ENCODE assay signal across 17 cellular contexts in genomic region chr1:63873751-63874150, GRCh38.
DNase-seq lines count a peak whose midpoint lies in the region; ATAC-seq, FAIRE-seq and TF ChIP-seq lines count a peak whose summit lies in the region.
"Had no signal": no experiment of that assay in that cellular context is flagged by ENCODE, and none has a peak within 500 bp of the region (broad histone marks: within the 10 kb centered on the region; RNA-seq: fewer than 3 reads in every experiment).

No MANE protein-coding gene starts in this region.

- H3K27ac Mint-ChIP-seq in chondrocyte (ENCODE audit: unreplicated experiment) (peak overlapping the region; percentile 80), nephron (peak overlapping the region; percentile 61 to 68 (median 61))

- H3K4me3 Mint-ChIP-seq in chondrocyte (ENCODE audit: unreplicated experiment) (no peak overlapping the region), nephron (no peak overlapping the region)

- TF ChIP-seq EP300 in A549 (IDR thresholded peaks at IDR 0.05) = no peak

- TF ChIP-seq POLR2A in A549 (IDR thresholded peaks at IDR 0.05; ENCODE audit: low read length) (no peak), IMR-90 (IDR thresholded peaks at IDR 0.05; ENCODE audit: low read depth, low read length) (no peak)

- DNase-seq in A549 (ENCODE audit: low read depth in 1 of 2, low spot score in 1 of 2) (no peak), IMR-90 (peak; percentile 58), chondrocyte (ENCODE audit: low spot score) (no peak), KBM-7 (no peak), NCI-H1694 treated with DMSO at 0.1 percent for 48 hours (lab: John Stamatoyannopoulos, UW) (no peak), Karpas-422 (no peak)
- DNase-seq: activated effector memory CD4-positive, alpha-beta T cell treated with anti-CD3 and anti-CD28 coated beads, Interleukin-2, amount 50 U/mL, for 16 hours; body of pancreas; lower lobe of right lung; NCI-H2081; NCI-H524 treated with DMSO at 0.1 percent for 48 hours; Peyer's patch; stimulated activated naive CD8-positive, alpha-beta T cell treated with anti-CD3 and anti-CD28 coated beads, Interleukin-15, Interleukin-2, amounts not matched to agents 100 U/mL and 50 U/mL, for 24 hours; SW 1271 had no signal

- H3K4me1 Mint-ChIP-seq in chondrocyte (ENCODE audit: low read depth) = peaks cover 88% of the 10 kb centered on the region
- peaks cover 44% of the 10 kb centered on the region for H3K4me1 Mint-ChIP-seq in nephron

- H2AFZ ChIP-seq in IMR-90 (replicated peaks; ENCODE audit: low read length, poor library complexity) = no peak overlapping the region
- H2AFZ ChIP-seq in Karpas-422 (ENCODE audit: low read length) = no peak overlapping the region

- 89% methylated on average over 3 of the region's 3 CpGs for WGBS in A549 (ENCODE audit: missing lambda C conversion rate)
- WGBS in IMR-90 (ENCODE audit: extremely low coverage in 2 of 2, insufficient read length in 1 of 2), 2 experiments = no CpG with 5 or more reads among the region's 3 CpGs

- TF ChIP-seq RAD21 in A549 (conservative IDR thresholded peaks at IDR 0.05 in 1 of 2, IDR thresholded peaks at IDR 0.05 in 1 of 2) (no peak), IMR-90 (IDR thresholded peaks at IDR 0.05; ENCODE audit: low read length) (no peak)

- no peak overlapping the region for H4K8ac ChIP-seq in IMR-90 (ENCODE audit: low read depth in 2 of 2, low read length in 2 of 2)

- CTCF ChIA-PET in A549 (lab: Yijun Ruan, JAX) (no interaction called here), IMR-90 (lab: Yijun Ruan, JAX) (no interaction called here)

- peaks cover 8% of the 10 kb centered on the region for H3K9me1 ChIP-seq in IMR-90 (ENCODE audit: insufficient read depth, low read length)

- H3K9me3 ChIP-seq in A549 = no peaks in the 10 kb centered on the region
- H3K9me3 ChIP-seq in IMR-90 (ENCODE audit: control insufficient read depth, insufficient read depth, low read length) = no peaks in the 10 kb centered on the region
- H3K9me3 ChIP-seq in Karpas-422 (ENCODE audit: low read length) = no peaks in the 10 kb centered on the region
- H3K9me3 ChIP-seq: body of pancreas, lower lobe of right lung, Peyer's patch had no signal

- H3K4me1 ChIP-seq in A549 (peaks cover 53% of the 10 kb centered on the region), IMR-90 (ENCODE audit: control insufficient read depth, insufficient read depth, low read length) (peaks cover 22% of the 10 kb centered on the region), Karpas-422 (ENCODE audit: low read length) (no peaks in the 10 kb centered on the region)
- H3K4me1 ChIP-seq: Peyer's patch had no signal

- H3K36me3 Mint-ChIP-seq in chondrocyte (ENCODE audit: low read depth) (no peaks in the 10 kb centered on the region), nephron (ENCODE audit: low read depth) (no peaks in the 10 kb centered on the region)

- no peaks in the 10 kb centered on the region for H3K27me3 Mint-ChIP-seq in chondrocyte (ENCODE audit: low read depth)
- H3K27me3 Mint-ChIP-seq in nephron (ENCODE audit: low read depth) = no peaks in the 10 kb centered on the region

- TF ChIP-seq CTCF in A549 (IDR thresholded peaks at IDR 0.05) = no peak
- no peak for TF ChIP-seq CTCF in IMR-90 (conservative IDR thresholded peaks at IDR 0.05; ENCODE audit: low read depth, low read length)
- TF ChIP-seq CTCF in chondrocyte (IDR thresholded peaks at IDR 0.05) = peak; percentile 22
- no peak for TF ChIP-seq CTCF in nephron (IDR thresholded peaks at IDR 0.05; ENCODE audit: unreplicated experiment in 3 of 3)

- no peak overlapping the region for H2BK5ac ChIP-seq in IMR-90 (ENCODE audit: low read depth, low read length, poor library complexity, severe bottlenecking)

- H2BK120ac ChIP-seq in IMR-90 (ENCODE audit: low read depth, low read length) = no peak overlapping the region

- H3K4me2 ChIP-seq in A549 (0 out of 3 replicates have a peak overlapping the region, but pooled peaks have one; percentile 17), IMR-90 (ENCODE audit: low read depth, low read length) (no peak overlapping the region), Karpas-422 (ENCODE audit: low read depth, low read length, poor library complexity, severe bottlenecking) (no peak overlapping the region)

- H3K9ac ChIP-seq in IMR-90 (ENCODE audit: low read depth, low read length) (no peak overlapping the region), Karpas-422 (ENCODE audit: low read length) (no peak overlapping the region)

- H3K4me3 ChIP-seq in A549 (no peak overlapping the region), IMR-90 (ENCODE audit: insufficient read depth, low read depth, low read length) (no peak overlapping the region), Karpas-422 (ENCODE audit: low read length) (no peak overlapping the region)
- H3K4me3 ChIP-seq: body of pancreas, lower lobe of right lung, Peyer's patch had no signal

- H3K79me1 ChIP-seq in IMR-90 (ENCODE audit: low read depth in 1 of 2, low read length in 2 of 2) = peaks cover 0 to 7% of the 10 kb centered on the region in 2 experiments; a peak in 2 of 4 replicates

- H3K27ac ChIP-seq in A549 (no peak overlapping the region), IMR-90 (ENCODE audit: insufficient read depth, low read length) (no peak overlapping the region), Karpas-422 (ENCODE audit: low read length) (no peak overlapping the region)
- H3K27ac ChIP-seq: body of pancreas, lower lobe of right lung, Peyer's patch had no signal

- H3K4ac ChIP-seq in IMR-90 (ENCODE audit: low read depth, low read length) = no peak overlapping the region

- H3K56ac ChIP-seq in IMR-90 (ENCODE audit: extremely low read depth, insufficient read depth, low read length) = no peak overlapping the region

- H2BK15ac ChIP-seq in IMR-90 (ENCODE audit: low read depth, low read length) = no peak overlapping the region

- BruUV-seq in IMR-90 (replicated peaks; lab: Mats Ljungman, UMichigan) = no TSS peak

- H3K27me3 ChIP-seq in IMR-90 (ENCODE audit: control insufficient read depth, insufficient read depth, low read length) = no peaks in the 10 kb centered on the region; the same call in 1 of the 2 replicates
- no peaks in the 10 kb centered on the region for H3K27me3 ChIP-seq in Karpas-422 (ENCODE audit: low read length)
- H3K27me3 ChIP-seq: body of pancreas, Peyer's patch had no signal

- no peak overlapping the region for H4K5ac ChIP-seq in IMR-90 (ENCODE audit: low read depth, low read length)

- H2AK9ac ChIP-seq in IMR-90 (replicated peaks; ENCODE audit: low read depth, low read length, poor library complexity) = no peak overlapping the region

- H4K20me1 ChIP-seq in IMR-90 (ENCODE audit: insufficient read depth, low read length) = no peaks in the 10 kb centered on the region; the same call in 1 of the 2 replicates
- H4K20me1 ChIP-seq in Karpas-422 (ENCODE audit: insufficient read depth, low read depth, low read length) = no peaks in the 10 kb centered on the region

- H3K36me3 ChIP-seq in IMR-90 (ENCODE audit: control insufficient read depth, insufficient read depth, low read length) (no peaks in the 10 kb centered on the region), Karpas-422 (ENCODE audit: insufficient read depth, low read length) (no peaks in the 10 kb centered on the region)
- H3K36me3 ChIP-seq: lower lobe of right lung, Peyer's patch had no signal

- H3K79me2 ChIP-seq in Karpas-422 (ENCODE audit: low read length) = no peaks in the 10 kb centered on the region

- no peaks in the 10 kb centered on the region for H3K9me3 Mint-ChIP-seq in chondrocyte (ENCODE audit: low read depth)
- no peaks in the 10 kb centered on the region for H3K9me3 Mint-ChIP-seq in nephron

- no peak overlapping the region for H2BK20ac ChIP-seq in IMR-90 (ENCODE audit: low read depth, low read length)

- dilution Hi-C loops in IMR-90 (cut with HindIII; ENCODE audit: low sequenced_read_pairs, unreplicated experiment) = no loop called here

- ATAC-seq in A549 (peak in 1 of 2 experiments; percentile 52; a peak in 3 of 6 replicates), IMR-90 (ENCODE audit: low read depth) (peak; percentile 61), GM19035 (IDR thresholded peaks at IDR 0.05; ENCODE audit: unreplicated experiment) (no peak)
- ATAC-seq: body of pancreas; stimulated activated naive CD8-positive, alpha-beta T cell treated with anti-CD3 and anti-CD28 coated beads, Interleukin-15, Interleukin-2, amounts not matched to agents 100 U/mL and 50 U/mL, for 24 hours had no signal

- H4K91ac ChIP-seq in IMR-90 (ENCODE audit: insufficient read depth, low read depth, low read length) = no peak overlapping the region

- no peak overlapping the region for H2AK5ac ChIP-seq in IMR-90 (ENCODE audit: low read depth, low read length)

- FAIRE-seq in A549 (lab: Jason Lieb, UNC) = no peak
- FAIRE-seq: A204.1 had no signal

- H3K18ac ChIP-seq in IMR-90 (ENCODE audit: low read depth, low read length) = no peak overlapping the region

- in situ Hi-C loops in IMR-90 (cut with MboI; ENCODE audit: low sequenced_read_pairs) (no loop called here), KBM-7 (cut with MboI; ENCODE audit: low pct_unique_long_range_greater_than_20kb, low sequenced_read_pairs) (no loop called here)

- no peak overlapping the region for H3K23ac ChIP-seq in IMR-90 (ENCODE audit: low read depth, low read length)

- H3K9me2 ChIP-seq in Karpas-422 (replicated peaks; ENCODE audit: insufficient read depth, low read length) = no peaks in the 10 kb centered on the region

- intact Hi-C loops in IMR-90 (cut with micrococcal nuclease) = no loop called here

- H3K14ac ChIP-seq in IMR-90 (replicated peaks; ENCODE audit: low read depth, low read length) = no peak overlapping the region

- POLR2A ChIA-PET in A549 (lab: Yijun Ruan, JAX) = no interaction called here
- POLR2A ChIA-PET in IMR-90 (lab: Charles Lee; ENCODE audit: unreplicated experiment) = no interaction called here

TF ChIP-seq in A549, 52 proteins besides CTCF, POLR2A, EP300 and RAD21 (continues in another document):
- no peak for TF ChIP-seq CEBPB (IDR thresholded peaks at IDR 0.05)
- no peak for TF ChIP-seq ATOH8 (CRISPR knock-in tag; IDR thresholded peaks at IDR 0.05; ENCODE audit: low read depth)
- no peak for TF ChIP-seq HEYL (CRISPR knock-in tag; IDR thresholded peaks at IDR 0.05)

TF ChIP-seq in IMR-90, 13 proteins besides CTCF, POLR2A, EP300 and RAD21 (continues in another document):
- TF ChIP-seq MAFK (IDR thresholded peaks at IDR 0.05; ENCODE audit: low read depth, low read length) = no peak
- TF ChIP-seq FOS (IDR thresholded peaks at IDR 0.05; ENCODE audit: low read depth, low read length) = no peak
- no peak for TF ChIP-seq NFE2L2 (IDR thresholded peaks at IDR 0.05; ENCODE audit: low read depth, low read length)
- TF ChIP-seq CHD1 (IDR thresholded peaks at IDR 0.05; ENCODE audit: low read depth, low read length) = no peak
- TF ChIP-seq SMC3 (IDR thresholded peaks at IDR 0.05; ENCODE audit: low read depth, low read length) = no peak
- no peak for TF ChIP-seq CEBPB (IDR thresholded peaks at IDR 0.05; ENCODE audit: low read depth, low read length)
- no peak for TF ChIP-seq MAZ (IDR thresholded peaks at IDR 0.05; ENCODE audit: borderline replicate concordance, low read depth, low read length)
- TF ChIP-seq RFX5 (IDR thresholded peaks at IDR 0.05; ENCODE audit: low read depth, low read length) = no peak
- no peak for TF ChIP-seq RCOR1 (IDR thresholded peaks at IDR 0.05; ENCODE audit: insufficient replicate concordance, low read length)
- TF ChIP-seq MXI1 (IDR thresholded peaks at IDR 0.05; ENCODE audit: borderline replicate concordance, low read depth, low read length) = no peak
- TF ChIP-seq BHLHE40 (IDR thresholded peaks at IDR 0.05; ENCODE audit: low read depth, low read length) = no peak
